Comparison of ENCODE assay signal across 8 cellular contexts in genomic region chr4:119300388-119301131, GRCh38. TPM values are rescaled to one million over a fixed set of nuclear protein-coding genes. Genes with fewer than 3 reads are reported as not detected.
DNase-seq lines count a peak whose midpoint lies in the region; ATAC-seq and TF ChIP-seq lines count a peak whose summit lies in the region.

No MANE protein-coding gene starts in this region.

- TF ChIP-seq CTCF in Calu3 (IDR thresholded peaks at IDR 0.05; ENCODE audit: unreplicated experiment): no peak
- peak; percentile 45 for TF ChIP-seq CTCF in neural crest cell (conservative IDR thresholded peaks at IDR 0.05)

- H3K27ac Mint-ChIP-seq in Calu3 (ENCODE audit: unreplicated experiment): peak overlapping the region; percentile 92
- peak overlapping the region; percentile 93 for H3K27ac Mint-ChIP-seq in neural crest cell (ENCODE audit: unreplicated experiment)

- H3K4me1 Mint-ChIP-seq in Calu3 (ENCODE audit: low read depth, unreplicated experiment) (peaks cover 25% of the 10 kb centered on the region), neural crest cell (peaks cover 29% of the 10 kb centered on the region)

- H3K4me3 ChIP-seq in Jurkat, Clone E6-1 (ENCODE audit: low read length): peak overlapping the region; percentile 79

- DNase-seq in Calu3 (peak; percentile 90), fibroblast of peridontal ligament (ENCODE audit: extremely low read depth) (peak; percentile 90), neural crest cell (ENCODE audit: low read depth, low spot score) (peak; percentile 85), substantia nigra (lab: John Stamatoyannopoulos, UW) (no peak), DMS79 (lab: John Stamatoyannopoulos, UW) (no peak)
- peak; percentile 85 for DNase-seq in Jurkat, Clone E6-1 (ENCODE audit: low read depth, low spot score)
- peak; percentile 91 for DNase-seq in activated T-cell treated with anti-CD3 and anti-CD28 coated beads, Interleukin-2, amount 50 U/mL, for 1 hour

- no peaks in the 10 kb centered on the region for H3K9me3 Mint-ChIP-seq in Calu3 (ENCODE audit: low read depth, unreplicated experiment)
- peaks cover 6% of the 10 kb centered on the region for H3K9me3 Mint-ChIP-seq in neural crest cell

- no peaks in the 10 kb centered on the region for H3K27me3 Mint-ChIP-seq in Calu3 (ENCODE audit: unreplicated experiment)
- H3K27me3 Mint-ChIP-seq in neural crest cell (ENCODE audit: low read depth): no peaks in the 10 kb centered on the region

- peak; percentile 94 for ATAC-seq in GM21576 (IDR thresholded peaks at IDR 0.05; ENCODE audit: unreplicated experiment)

- no TSS peak for BruUV-seq in Calu3 (replicated peaks; lab: Mats Ljungman, UMichigan)

- peak overlapping the region; percentile 100 for H3K4me3 Mint-ChIP-seq in Calu3 (ENCODE audit: low read depth, unreplicated experiment)
- H3K4me3 Mint-ChIP-seq in neural crest cell: peak overlapping the region; percentile 99

- CTCF ChIA-PET in Calu3 (lab: Charles Lee): no interaction called here

- peak overlapping the region; percentile 61 for H3K27ac ChIP-seq in substantia nigra (ENCODE audit: low read depth, low read length, poor library complexity, severe bottlenecking)

- intact Hi-C loops in Calu3 (cut with micrococcal nuclease; ENCODE audit: unreplicated experiment): loop anchor here (5.0 kb wide), 1 partner anchor 318 kb away; no protein-coding TSS in a partner anchor

- H3K36me3 Mint-ChIP-seq in Calu3 (ENCODE audit: insufficient read depth, unreplicated experiment): peaks cover 33% of the 10 kb centered on the region
- H3K36me3 Mint-ChIP-seq in neural crest cell (ENCODE audit: low read depth): peaks cover 18% of the 10 kb centered on the region

RNA-seq across cellular contexts. Expression of gene FABP2, which starts 21.4 kb away (rescaled TPM):
- total RNA-seq in Calu3 (2022): not detected in 2 replicates
- polyA plus RNA-seq in Jurkat, Clone E6-1 (2012; ENCODE audit: insufficient read depth, insufficient read length): not detected
- total RNA-seq in neural crest cell: not detected in 2 replicates

Comparison
In these comparisons a context has a peak if more than half of its experiments do, and no peak if none do; other contexts are left out.
1. DNase-seq: peak in Calu3 (single experiment), Jurkat, Clone E6-1 (single experiment), activated T-cell treated with anti-CD3 and anti-CD28 coated beads, Interleukin-2, amount 50 U/mL, for 1 hour (single experiment), fibroblast of peridontal ligament (single experiment) and neural crest cell (single experiment); none in substantia nigra (0 of 49) and DMS79 (single experiment).